ENCODE assay signal across 8 cellular contexts in the genomic region with DNA sequence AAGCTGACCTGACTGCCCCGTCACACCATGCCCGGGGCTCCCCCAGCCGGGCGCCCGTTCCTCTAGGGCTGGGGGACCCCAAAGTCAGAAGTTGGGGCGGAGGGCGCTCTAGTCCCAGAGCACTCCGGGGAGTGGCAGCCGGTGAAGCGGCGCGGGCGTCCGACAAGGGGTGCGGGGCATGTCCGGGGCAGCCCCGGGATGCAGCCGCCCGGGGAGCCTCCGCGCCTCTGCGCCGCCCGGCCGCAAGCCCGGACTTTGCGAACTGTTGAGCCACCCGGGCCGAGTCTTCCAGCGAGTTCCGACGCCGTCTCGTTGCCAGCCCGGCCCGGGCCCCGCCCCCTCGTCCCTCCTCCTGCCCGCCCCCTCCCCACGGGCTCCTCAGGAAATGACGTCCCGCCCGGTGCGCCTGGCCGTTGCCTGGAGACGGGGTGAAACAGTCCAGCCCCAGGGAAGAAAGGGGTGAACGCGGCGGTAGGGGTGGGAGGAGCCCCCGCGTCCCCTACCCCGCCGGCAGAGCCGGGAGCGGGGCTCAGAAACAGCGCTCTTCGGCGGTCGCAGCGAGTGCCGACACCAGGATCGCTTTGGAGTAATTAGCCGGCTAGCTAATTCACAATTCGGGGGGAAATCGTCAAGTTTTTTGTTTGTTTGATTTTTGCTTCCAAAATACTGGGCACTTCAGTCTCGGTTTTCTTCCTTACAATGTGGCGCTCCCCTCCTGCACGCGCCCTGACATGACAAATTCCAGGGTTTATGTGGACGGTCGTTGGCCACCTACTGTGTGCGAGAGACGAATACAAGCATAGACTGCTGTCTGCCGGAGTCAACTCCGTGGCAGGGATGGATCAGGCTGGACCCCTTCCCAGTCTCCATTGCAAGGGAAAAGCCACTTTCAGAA. TPM values are rescaled to one million over a fixed set of nuclear protein-coding genes. Genes with fewer than 3 reads are reported as not detected.
A peak's percentile ranks its signal among the peaks of the same experiment; 100 is the strongest.
DNase-seq lines count a peak whose midpoint lies in the region; ATAC-seq and TF ChIP-seq lines count a peak whose summit lies in the region.

A gene (minus strand): TSS at position 287 of the 895 bp plus-strand sequence. CDS start 672 bp downstream, outside the sequence.

- no peaks in the 10 kb centered on the region for H3K36me3 ChIP-seq in lower lobe of right lung

- H3K9me3 ChIP-seq in lower lobe of right lung, result no peaks in the 10 kb centered on the region

- intact Hi-C loops in lower lobe of right lung (cut with DNase I), result no loop called here

- peak within 1 kb of the TSS; percentile 46 for H3K27ac ChIP-seq in lower lobe of right lung

- ATAC-seq in HG03521 (IDR thresholded peaks at IDR 0.05; ENCODE audit: unreplicated experiment) (peak; percentile 80), lower lobe of right lung (peak; percentile 96 to 97)

- TF ChIP-seq CTCF in lower lobe of right lung (IDR thresholded peaks at IDR 0.05), result no peak

- H3K4me1 ChIP-seq in lower lobe of right lung, result peaks cover 20% of the 10 kb centered on the region

- peak; percentile 97 for DNase-seq in AG08395 (ENCODE audit: low spot score)
- peak; percentile 83 for DNase-seq in GM19240 (ENCODE audit: insufficient read length, low spot score)
- peak; percentile 89 for DNase-seq in NCI-H82 (lab: John Stamatoyannopoulos, UW)
- DNase-seq in activated CD8-positive, alpha-beta memory T cell treated with anti-CD3 and anti-CD28 coated beads for 1 hour (ENCODE audit: extremely low read depth in 1 of 2, low read depth in 1 of 2), result peak; percentile 88 to 90
- DNase-seq in effector CD4-positive, alpha-beta T cell, result peak; percentile 93
- peak; percentile 95 for DNase-seq in lower lobe of right lung
- peak; percentile 89 for DNase-seq in stimulated activated CD4-positive, alpha-beta T cell treated with anti-CD3 and anti-CD28 coated beads, Interleukin-4, amount 100 ng/mL, for 24 hours

- H3K27me3 ChIP-seq in lower lobe of right lung (ENCODE audit: low read depth), result peaks cover 30% of the 10 kb centered on the region

- H3K4me3 ChIP-seq in lower lobe of right lung, result peak within 1 kb of the TSS; percentile 60

RNA-seq across cellular contexts. Expression of the gene that starts here (rescaled TPM):
- total RNA-seq in lower lobe of right lung, result 6.2 TPM

Comparison
In these comparisons a context has a peak if more than half of its experiments do, and no peak if none do; other contexts are left out.
1. Peak in every context shown above with its lines: DNase-seq, ATAC-seq, H3K4me3 ChIP-seq and H3K27ac ChIP-seq.